Comparison of ENCODE assay signal across 2 cellular contexts in the genomic region with DNA sequence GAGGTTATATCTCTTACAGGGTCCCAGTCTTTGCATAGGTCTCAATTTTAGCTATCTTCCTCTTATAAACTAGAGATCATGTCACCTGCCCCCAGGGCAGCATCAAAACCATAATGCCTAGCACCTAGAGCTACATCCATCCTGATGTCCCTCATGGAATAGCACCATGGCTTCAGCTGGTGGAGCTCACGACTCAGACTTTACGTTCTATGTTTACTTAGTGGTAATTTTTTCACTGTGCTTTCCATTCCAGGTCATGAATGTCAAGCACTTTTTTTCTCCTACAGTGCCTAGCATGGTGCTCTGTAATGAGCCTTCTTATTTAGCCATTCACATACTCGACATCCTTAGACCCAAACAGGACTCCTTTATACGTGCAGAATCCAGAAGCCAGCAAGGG.
TF ChIP-seq lines count a peak whose summit lies in the region.

No MANE protein-coding gene starts in this region.

TF ChIP-seq in HepG2, 621 proteins besides CTCF, POLR2A, EP300 and RAD21:
- TF ChIP-seq FOXA3 (CRISPR knock-in tag; IDR thresholded peaks at IDR 0.05): peak; percentile 66
- no peak for TF ChIP-seq MYNN (CRISPR knock-in tag; IDR thresholded peaks at IDR 0.05; ENCODE audit: low read depth)
- no peak for TF ChIP-seq ZNF234 (CRISPR knock-in tag; conservative IDR thresholded peaks at IDR 0.05)
- TF ChIP-seq FOXA1 (IDR thresholded peaks at IDR 0.05): no peak
- peak; percentile 70 for TF ChIP-seq FOXA1 (CRISPR knock-in tag; IDR thresholded peaks at IDR 0.05)
- TF ChIP-seq STAG1 (CRISPR knock-in tag; IDR thresholded peaks at IDR 0.05): peak; percentile 25; the same call in 1 of the 2 replicates
TF ChIP-seq in HepG2: peak in this region for 3.

TF ChIP-seq in GM23338, 12 proteins besides CTCF, POLR2A, EP300 and RAD21:
- TF ChIP-seq, protein P1, sequence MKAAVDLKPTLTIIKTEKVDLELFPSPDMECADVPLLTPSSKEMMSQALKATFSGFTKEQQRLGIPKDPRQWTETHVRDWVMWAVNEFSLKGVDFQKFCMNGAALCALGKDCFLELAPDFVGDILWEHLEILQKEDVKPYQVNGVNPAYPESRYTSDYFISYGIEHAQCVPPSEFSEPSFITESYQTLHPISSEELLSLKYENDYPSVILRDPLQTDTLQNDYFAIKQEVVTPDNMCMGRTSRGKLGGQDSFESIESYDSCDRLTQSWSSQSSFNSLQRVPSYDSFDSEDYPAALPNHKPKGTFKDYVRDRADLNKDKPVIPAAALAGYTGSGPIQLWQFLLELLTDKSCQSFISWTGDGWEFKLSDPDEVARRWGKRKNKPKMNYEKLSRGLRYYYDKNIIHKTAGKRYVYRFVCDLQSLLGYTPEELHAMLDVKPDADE (IDR thresholded peaks at IDR 0.05): no peak
- TF ChIP-seq STAT1 (IDR thresholded peaks at IDR 0.05; ENCODE audit: unreplicated experiment) (no peak), ZNF114 (CRISPR knock-in tag; IDR thresholded peaks at IDR 0.05) (no peak), JUNB (IDR thresholded peaks at IDR 0.05; ENCODE audit: unreplicated experiment) (no peak), EZH2 (IDR thresholded peaks at IDR 0.05; ENCODE audit: low read depth, unreplicated experiment) (no peak), ZNF331 (CRISPR knock-in tag; IDR thresholded peaks at IDR 0.05; ENCODE audit: low read depth) (no peak), EZH2phosphoT487 (IDR thresholded peaks at IDR 0.05; ENCODE audit: unreplicated experiment) (no peak), NANOG (IDR thresholded peaks at IDR 0.05; ENCODE audit: borderline replicate concordance) (no peak), CREB1 (CRISPR knock-in tag; IDR thresholded peaks at IDR 0.05; ENCODE audit: low read depth) (no peak), POLR2AphosphoS5 (IDR thresholded peaks at IDR 0.05; ENCODE audit: low read depth) (no peak)
- TF ChIP-seq, protein P2, sequence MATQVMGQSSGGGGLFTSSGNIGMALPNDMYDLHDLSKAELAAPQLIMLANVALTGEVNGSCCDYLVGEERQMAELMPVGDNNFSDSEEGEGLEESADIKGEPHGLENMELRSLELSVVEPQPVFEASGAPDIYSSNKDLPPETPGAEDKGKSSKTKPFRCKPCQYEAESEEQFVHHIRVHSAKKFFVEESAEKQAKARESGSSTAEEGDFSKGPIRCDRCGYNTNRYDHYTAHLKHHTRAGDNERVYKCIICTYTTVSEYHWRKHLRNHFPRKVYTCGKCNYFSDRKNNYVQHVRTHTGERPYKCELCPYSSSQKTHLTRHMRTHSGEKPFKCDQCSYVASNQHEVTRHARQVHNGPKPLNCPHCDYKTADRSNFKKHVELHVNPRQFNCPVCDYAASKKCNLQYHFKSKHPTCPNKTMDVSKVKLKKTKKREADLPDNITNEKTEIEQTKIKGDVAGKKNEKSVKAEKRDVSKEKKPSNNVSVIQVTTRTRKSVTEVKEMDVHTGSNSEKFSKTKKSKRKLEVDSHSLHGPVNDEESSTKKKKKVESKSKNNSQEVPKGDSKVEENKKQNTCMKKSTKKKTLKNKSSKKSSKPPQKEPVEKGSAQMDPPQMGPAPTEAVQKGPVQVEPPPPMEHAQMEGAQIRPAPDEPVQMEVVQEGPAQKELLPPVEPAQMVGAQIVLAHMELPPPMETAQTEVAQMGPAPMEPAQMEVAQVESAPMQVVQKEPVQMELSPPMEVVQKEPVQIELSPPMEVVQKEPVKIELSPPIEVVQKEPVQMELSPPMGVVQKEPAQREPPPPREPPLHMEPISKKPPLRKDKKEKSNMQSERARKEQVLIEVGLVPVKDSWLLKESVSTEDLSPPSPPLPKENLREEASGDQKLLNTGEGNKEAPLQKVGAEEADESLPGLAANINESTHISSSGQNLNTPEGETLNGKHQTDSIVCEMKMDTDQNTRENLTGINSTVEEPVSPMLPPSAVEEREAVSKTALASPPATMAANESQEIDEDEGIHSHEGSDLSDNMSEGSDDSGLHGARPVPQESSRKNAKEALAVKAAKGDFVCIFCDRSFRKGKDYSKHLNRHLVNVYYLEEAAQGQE (IDR thresholded peaks at IDR 0.05; ENCODE audit: unreplicated experiment): no peak
- TF ChIP-seq, protein P3, sequence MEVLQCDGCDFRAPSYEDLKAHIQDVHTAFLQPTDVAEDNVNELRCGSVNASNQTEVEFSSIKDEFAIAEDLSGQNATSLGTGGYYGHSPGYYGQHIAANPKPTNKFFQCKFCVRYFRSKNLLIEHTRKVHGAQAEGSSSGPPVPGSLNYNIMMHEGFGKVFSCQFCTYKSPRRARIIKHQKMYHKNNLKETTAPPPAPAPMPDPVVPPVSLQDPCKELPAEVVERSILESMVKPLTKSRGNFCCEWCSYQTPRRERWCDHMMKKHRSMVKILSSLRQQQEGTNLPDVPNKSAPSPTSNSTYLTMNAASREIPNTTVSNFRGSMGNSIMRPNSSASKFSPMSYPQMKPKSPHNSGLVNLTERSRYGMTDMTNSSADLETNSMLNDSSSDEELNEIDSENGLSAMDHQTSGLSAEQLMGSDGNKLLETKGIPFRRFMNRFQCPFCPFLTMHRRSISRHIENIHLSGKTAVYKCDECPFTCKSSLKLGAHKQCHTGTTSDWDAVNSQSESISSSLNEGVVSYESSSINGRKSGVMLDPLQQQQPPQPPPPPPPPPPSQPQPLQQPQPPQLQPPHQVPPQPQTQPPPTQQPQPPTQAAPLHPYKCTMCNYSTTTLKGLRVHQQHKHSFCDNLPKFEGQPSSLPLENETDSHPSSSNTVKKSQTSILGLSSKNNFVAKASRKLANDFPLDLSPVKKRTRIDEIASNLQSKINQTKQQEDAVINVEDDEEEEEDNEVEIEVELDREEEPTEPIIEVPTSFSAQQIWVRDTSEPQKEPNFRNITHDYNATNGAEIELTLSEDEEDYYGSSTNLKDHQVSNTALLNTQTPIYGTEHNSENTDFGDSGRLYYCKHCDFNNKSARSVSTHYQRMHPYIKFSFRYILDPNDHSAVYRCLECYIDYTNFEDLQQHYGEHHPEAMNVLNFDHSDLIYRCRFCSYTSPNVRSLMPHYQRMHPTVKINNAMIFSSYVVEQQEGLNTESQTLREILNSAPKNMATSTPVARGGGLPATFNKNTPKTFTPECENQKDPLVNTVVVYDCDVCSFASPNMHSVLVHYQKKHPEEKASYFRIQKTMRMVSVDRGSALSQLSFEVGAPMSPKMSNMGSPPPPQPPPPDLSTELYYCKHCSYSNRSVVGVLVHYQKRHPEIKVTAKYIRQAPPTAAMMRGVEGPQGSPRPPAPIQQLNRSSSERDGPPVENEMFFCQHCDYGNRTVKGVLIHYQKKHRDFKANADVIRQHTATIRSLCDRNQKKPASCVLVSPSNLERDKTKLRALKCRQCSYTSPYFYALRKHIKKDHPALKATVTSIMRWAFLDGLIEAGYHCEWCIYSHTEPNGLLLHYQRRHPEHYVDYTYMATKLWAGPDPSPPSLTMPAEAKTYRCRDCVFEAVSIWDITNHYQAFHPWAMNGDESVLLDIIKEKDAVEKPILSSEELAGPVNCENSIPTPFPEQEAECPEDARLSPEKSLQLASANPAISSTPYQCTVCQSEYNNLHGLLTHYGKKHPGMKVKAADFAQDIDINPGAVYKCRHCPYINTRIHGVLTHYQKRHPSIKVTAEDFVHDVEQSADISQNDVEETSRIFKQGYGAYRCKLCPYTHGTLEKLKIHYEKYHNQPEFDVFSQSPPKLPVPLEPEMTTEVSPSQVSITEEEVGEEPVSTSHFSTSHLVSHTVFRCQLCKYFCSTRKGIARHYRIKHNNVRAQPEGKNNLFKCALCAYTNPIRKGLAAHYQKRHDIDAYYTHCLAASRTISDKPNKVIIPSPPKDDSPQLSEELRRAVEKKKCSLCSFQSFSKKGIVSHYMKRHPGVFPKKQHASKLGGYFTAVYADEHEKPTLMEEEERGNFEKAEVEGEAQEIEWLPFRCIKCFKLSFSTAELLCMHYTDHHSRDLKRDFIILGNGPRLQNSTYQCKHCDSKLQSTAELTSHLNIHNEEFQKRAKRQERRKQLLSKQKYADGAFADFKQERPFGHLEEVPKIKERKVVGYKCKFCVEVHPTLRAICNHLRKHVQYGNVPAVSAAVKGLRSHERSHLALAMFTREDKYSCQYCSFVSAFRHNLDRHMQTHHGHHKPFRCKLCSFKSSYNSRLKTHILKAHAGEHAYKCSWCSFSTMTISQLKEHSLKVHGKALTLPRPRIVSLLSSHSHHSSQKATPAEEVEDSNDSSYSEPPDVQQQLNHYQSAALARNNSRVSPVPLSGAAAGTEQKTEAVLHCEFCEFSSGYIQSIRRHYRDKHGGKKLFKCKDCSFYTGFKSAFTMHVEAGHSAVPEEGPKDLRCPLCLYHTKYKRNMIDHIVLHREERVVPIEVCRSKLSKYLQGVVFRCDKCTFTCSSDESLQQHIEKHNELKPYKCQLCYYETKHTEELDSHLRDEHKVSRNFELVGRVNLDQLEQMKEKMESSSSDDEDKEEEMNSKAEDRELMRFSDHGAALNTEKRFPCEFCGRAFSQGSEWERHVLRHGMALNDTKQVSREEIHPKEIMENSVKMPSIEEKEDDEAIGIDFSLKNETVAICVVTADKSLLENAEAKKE (CRISPR knock-in tag; IDR thresholded peaks at IDR 0.05): no peak
TF ChIP-seq in GM23338: peak in this region for 0.
